ENCODE assay signal across 15 cellular contexts in the genomic region with DNA sequence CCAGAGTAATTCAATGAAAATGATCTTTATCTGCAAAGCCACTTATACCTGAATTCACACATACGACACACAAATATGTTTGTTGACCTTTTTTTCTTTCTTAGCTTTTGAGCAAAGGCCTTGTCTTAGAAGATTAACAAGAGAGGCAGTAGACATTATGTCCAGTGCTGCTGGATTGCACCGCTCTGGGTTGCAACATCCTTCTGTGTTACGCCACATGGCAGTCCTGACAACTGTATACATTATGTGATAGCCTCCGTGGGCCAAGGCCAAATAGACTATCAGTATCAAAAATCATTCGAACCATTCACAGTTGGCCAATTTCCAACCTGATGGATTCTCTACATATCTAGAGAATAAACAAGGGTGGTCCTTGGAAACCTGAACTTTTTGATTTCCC.
"Had no signal": no experiment of that assay in that cellular context is flagged by ENCODE, and none has a peak within 500 bp of the region (broad histone marks: within the 10 kb centered on the region; RNA-seq: fewer than 3 reads in every experiment).

No MANE protein-coding gene starts in this region.

- H3K27me3 ChIP-seq: dorsolateral prefrontal cortex, heart left ventricle, sigmoid colon, stomach had no signal

- H3K27me3 Mint-ChIP-seq: naive thymus-derived CD4-positive, alpha-beta T cell had no signal

- H3K4me3 Mint-ChIP-seq: naive thymus-derived CD4-positive, alpha-beta T cell; nephron progenitor cell had no signal

- H3K36me3 Mint-ChIP-seq: naive thymus-derived CD4-positive, alpha-beta T cell had no signal

- H3K4me1 ChIP-seq: heart left ventricle, psoas muscle, sigmoid colon had no signal

- H3K4me1 Mint-ChIP-seq: naive thymus-derived CD4-positive, alpha-beta T cell; nephron progenitor cell had no signal

- H3K27ac ChIP-seq: dorsolateral prefrontal cortex, heart left ventricle, psoas muscle, sigmoid colon, skin epidermis, stomach had no signal

- H3K27ac Mint-ChIP-seq: naive thymus-derived CD4-positive, alpha-beta T cell; nephron progenitor cell had no signal

- H3K4me3 ChIP-seq: dorsolateral prefrontal cortex, heart left ventricle, psoas muscle, sigmoid colon, skin epidermis, stomach had no signal

- H3K9me3 Mint-ChIP-seq: nephron progenitor cell had no signal

- H3K36me3 ChIP-seq: heart left ventricle, sigmoid colon, stomach had no signal

- ATAC-seq: heart left ventricle; naive thymus-derived CD4-positive, alpha-beta T cell; psoas muscle had no signal

- H3K9me3 ChIP-seq: heart left ventricle, psoas muscle, sigmoid colon, stomach had no signal

- DNase-seq: cortex of kidney; dorsolateral prefrontal cortex; effector CD8-positive, alpha-beta T cell; heart left ventricle; hippocampal formation; mammary epithelial cell; naive thymus-derived CD4-positive, alpha-beta T cell; nephron progenitor cell; psoas muscle; sigmoid colon; stimulated activated naive CD4-positive, alpha-beta T cell; stomach; substantia nigra; trophoblast cell had no signal
